In genomic region chr7:100859856-100860255, GRCh38 we compare ENCODE assay signal across 2 cellular contexts.
TF ChIP-seq lines count a peak whose summit lies in the region.

No MANE protein-coding gene starts in this region.

TF ChIP-seq in SK-N-SH, 30 proteins besides CTCF, POLR2A, EP300 and RAD21 (continued from another document):
- TF ChIP-seq IRF3 (IDR thresholded peaks at IDR 0.05; ENCODE audit: low read depth, low read length) (no peak), MEF2A (IDR thresholded peaks at IDR 0.05; ENCODE audit: borderline replicate concordance, low read depth) (no peak), JUND (IDR thresholded peaks at IDR 0.05) (no peak), FOSL2 (IDR thresholded peaks at IDR 0.05; ENCODE audit: borderline replicate concordance, low read depth) (no peak), EZH2phosphoT487 (IDR thresholded peaks at IDR 0.05; ENCODE audit: borderline replicate concordance, low read depth) (no peak), ELF1 (IDR thresholded peaks at IDR 0.05) (no peak), YY1 (IDR thresholded peaks at IDR 0.05; ENCODE audit: low read depth) (no peak), RFX5 (IDR thresholded peaks at IDR 0.05; ENCODE audit: low read length) (no peak), GABPA (IDR thresholded peaks at IDR 0.05; ENCODE audit: low read depth) (no peak), FOXM1 (IDR thresholded peaks at IDR 0.05; ENCODE audit: low read depth) (no peak), NFIC (IDR thresholded peaks at IDR 0.05; ENCODE audit: borderline replicate concordance) (no peak), FOXJ3 (CRISPR knock-in tag; IDR thresholded peaks at IDR 0.05) (no peak), RCOR1 (IDR thresholded peaks at IDR 0.05; ENCODE audit: low read length) (no peak), CHD2 (IDR thresholded peaks at IDR 0.05; ENCODE audit: low read length, partially characterized antibody) (no peak)
- TF ChIP-seq, protein P1, sequence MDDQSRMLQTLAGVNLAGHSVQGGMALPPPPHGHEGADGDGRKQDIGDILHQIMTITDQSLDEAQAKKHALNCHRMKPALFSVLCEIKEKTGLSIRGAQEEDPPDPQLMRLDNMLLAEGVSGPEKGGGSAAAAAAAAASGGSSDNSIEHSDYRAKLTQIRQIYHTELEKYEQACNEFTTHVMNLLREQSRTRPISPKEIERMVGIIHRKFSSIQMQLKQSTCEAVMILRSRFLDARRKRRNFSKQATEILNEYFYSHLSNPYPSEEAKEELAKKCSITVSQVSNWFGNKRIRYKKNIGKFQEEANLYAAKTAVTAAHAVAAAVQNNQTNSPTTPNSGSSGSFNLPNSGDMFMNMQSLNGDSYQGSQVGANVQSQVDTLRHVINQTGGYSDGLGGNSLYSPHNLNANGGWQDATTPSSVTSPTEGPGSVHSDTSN (IDR thresholded peaks at IDR 0.05), result no peak
- TF ChIP-seq, protein P2, sequence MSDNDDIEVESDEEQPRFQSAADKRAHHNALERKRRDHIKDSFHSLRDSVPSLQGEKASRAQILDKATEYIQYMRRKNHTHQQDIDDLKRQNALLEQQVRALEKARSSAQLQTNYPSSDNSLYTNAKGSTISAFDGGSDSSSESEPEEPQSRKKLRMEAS (IDR thresholded peaks at IDR 0.05; ENCODE audit: low read depth), result no peak

TF ChIP-seq in WTC11, 78 proteins besides CTCF, POLR2A, EP300 and RAD21 (continued from another document):
- TF ChIP-seq, protein P3, sequence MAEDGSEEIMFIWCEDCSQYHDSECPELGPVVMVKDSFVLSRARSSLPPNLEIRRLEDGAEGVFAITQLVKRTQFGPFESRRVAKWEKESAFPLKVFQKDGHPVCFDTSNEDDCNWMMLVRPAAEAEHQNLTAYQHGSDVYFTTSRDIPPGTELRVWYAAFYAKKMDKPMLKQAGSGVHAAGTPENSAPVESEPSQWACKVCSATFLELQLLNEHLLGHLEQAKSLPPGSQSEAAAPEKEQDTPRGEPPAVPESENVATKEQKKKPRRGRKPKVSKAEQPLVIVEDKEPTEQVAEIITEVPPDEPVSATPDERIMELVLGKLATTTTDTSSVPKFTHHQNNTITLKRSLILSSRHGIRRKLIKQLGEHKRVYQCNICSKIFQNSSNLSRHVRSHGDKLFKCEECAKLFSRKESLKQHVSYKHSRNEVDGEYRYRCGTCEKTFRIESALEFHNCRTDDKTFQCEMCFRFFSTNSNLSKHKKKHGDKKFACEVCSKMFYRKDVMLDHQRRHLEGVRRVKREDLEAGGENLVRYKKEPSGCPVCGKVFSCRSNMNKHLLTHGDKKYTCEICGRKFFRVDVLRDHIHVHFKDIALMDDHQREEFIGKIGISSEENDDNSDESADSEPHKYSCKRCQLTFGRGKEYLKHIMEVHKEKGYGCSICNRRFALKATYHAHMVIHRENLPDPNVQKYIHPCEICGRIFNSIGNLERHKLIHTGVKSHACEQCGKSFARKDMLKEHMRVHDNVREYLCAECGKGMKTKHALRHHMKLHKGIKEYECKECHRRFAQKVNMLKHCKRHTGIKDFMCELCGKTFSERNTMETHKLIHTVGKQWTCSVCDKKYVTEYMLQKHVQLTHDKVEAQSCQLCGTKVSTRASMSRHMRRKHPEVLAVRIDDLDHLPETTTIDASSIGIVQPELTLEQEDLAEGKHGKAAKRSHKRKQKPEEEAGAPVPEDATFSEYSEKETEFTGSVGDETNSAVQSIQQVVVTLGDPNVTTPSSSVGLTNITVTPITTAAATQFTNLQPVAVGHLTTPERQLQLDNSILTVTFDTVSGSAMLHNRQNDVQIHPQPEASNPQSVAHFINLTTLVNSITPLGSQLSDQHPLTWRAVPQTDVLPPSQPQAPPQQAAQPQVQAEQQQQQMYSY (CRISPR knock-in tag; IDR thresholded peaks at IDR 0.05), result no peak
- TF ChIP-seq, protein P4, sequence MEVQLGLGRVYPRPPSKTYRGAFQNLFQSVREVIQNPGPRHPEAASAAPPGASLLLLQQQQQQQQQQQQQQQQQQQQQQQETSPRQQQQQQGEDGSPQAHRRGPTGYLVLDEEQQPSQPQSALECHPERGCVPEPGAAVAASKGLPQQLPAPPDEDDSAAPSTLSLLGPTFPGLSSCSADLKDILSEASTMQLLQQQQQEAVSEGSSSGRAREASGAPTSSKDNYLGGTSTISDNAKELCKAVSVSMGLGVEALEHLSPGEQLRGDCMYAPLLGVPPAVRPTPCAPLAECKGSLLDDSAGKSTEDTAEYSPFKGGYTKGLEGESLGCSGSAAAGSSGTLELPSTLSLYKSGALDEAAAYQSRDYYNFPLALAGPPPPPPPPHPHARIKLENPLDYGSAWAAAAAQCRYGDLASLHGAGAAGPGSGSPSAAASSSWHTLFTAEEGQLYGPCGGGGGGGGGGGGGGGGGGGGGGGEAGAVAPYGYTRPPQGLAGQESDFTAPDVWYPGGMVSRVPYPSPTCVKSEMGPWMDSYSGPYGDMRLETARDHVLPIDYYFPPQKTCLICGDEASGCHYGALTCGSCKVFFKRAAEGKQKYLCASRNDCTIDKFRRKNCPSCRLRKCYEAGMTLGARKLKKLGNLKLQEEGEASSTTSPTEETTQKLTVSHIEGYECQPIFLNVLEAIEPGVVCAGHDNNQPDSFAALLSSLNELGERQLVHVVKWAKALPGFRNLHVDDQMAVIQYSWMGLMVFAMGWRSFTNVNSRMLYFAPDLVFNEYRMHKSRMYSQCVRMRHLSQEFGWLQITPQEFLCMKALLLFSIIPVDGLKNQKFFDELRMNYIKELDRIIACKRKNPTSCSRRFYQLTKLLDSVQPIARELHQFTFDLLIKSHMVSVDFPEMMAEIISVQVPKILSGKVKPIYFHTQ (CRISPR knock-in tag; IDR thresholded peaks at IDR 0.05), result no peak
- TF ChIP-seq, protein P5, sequence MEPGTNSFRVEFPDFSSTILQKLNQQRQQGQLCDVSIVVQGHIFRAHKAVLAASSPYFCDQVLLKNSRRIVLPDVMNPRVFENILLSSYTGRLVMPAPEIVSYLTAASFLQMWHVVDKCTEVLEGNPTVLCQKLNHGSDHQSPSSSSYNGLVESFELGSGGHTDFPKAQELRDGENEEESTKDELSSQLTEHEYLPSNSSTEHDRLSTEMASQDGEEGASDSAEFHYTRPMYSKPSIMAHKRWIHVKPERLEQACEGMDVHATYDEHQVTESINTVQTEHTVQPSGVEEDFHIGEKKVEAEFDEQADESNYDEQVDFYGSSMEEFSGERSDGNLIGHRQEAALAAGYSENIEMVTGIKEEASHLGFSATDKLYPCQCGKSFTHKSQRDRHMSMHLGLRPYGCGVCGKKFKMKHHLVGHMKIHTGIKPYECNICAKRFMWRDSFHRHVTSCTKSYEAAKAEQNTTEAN (CRISPR knock-in tag; IDR thresholded peaks at IDR 0.05), result no peak
- TF ChIP-seq JAZF1 (CRISPR knock-in tag; IDR thresholded peaks at IDR 0.05), result no peak
- TF ChIP-seq, protein P6, sequence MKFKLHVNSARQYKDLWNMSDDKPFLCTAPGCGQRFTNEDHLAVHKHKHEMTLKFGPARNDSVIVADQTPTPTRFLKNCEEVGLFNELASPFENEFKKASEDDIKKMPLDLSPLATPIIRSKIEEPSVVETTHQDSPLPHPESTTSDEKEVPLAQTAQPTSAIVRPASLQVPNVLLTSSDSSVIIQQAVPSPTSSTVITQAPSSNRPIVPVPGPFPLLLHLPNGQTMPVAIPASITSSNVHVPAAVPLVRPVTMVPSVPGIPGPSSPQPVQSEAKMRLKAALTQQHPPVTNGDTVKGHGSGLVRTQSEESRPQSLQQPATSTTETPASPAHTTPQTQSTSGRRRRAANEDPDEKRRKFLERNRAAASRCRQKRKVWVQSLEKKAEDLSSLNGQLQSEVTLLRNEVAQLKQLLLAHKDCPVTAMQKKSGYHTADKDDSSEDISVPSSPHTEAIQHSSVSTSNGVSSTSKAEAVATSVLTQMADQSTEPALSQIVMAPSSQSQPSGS (CRISPR knock-in tag; IDR thresholded peaks at IDR 0.05; ENCODE audit: borderline replicate concordance, low read depth), result no peak
